Comparison of ENCODE assay signal across 9 cellular contexts in genomic region chr12:62919827-62920226, GRCh38. TPM values are rescaled to one million over a fixed set of nuclear protein-coding genes. Genes with fewer than 3 reads are reported as not detected.
DNase-seq lines count a peak whose midpoint lies in the region; ATAC-seq and TF ChIP-seq lines count a peak whose summit lies in the region.
"Had no signal": no experiment of that assay in that cellular context is flagged by ENCODE, and none has a peak within 500 bp of the region (broad histone marks: within the 10 kb centered on the region; RNA-seq: fewer than 3 reads in every experiment).

No MANE protein-coding gene starts in this region.

- intact Hi-C loops in dorsolateral prefrontal cortex (cut with DNase I) (loop anchor here in 1 of 2 donors (5.0 kb wide), 1 partner anchor 58 kb away; no protein-coding TSS in a partner anchor), gastrocnemius medialis (cut with DNase I; ENCODE audit: low total_unique reads) (no loop called here), sciatic nerve (cut with DNase I) (no loop called here)

- TF ChIP-seq CTCF in HFF-Myc (IDR thresholded peaks at IDR 0.05; ENCODE audit: low read depth, low read length, missing control alignments): no peak
- TF ChIP-seq CTCF in dorsolateral prefrontal cortex (IDR thresholded peaks at IDR 0.05 in 54 of 56, conservative IDR thresholded peaks at IDR 0.05 in 2 of 56; ENCODE audit: low read depth in 1 of 56, partially characterized antibody in 56 of 56): no peak
- no peak for TF ChIP-seq CTCF in gastrocnemius medialis (IDR thresholded peaks at IDR 0.05 in 4 of 5, conservative IDR thresholded peaks at IDR 0.05 in 1 of 5)
- no peak for TF ChIP-seq CTCF in hepatocyte (IDR thresholded peaks at IDR 0.05; ENCODE audit: poor library complexity)

- H4K20me1 ChIP-seq in hepatocyte (ENCODE audit: insufficient read depth, poor library complexity, severe bottlenecking): no peaks in the 10 kb centered on the region

- DNase-seq in HFF-Myc (ENCODE audit: extremely low read depth, low read depth) (peak; percentile 55), NCI-H345 treated with DMSO at 0.1 percent for 48 hours (lab: John Stamatoyannopoulos, UW; ENCODE audit: unreplicated experiment) (peak; percentile 60), dorsolateral prefrontal cortex (peak in 7 of 10 donors; percentile 46 to 74 (median 68)), gastrocnemius medialis (peak; percentile 17 to 56), hepatocyte (ENCODE audit: low spot score) (no peak), sciatic nerve (ENCODE audit: low spot score) (no peak), NOMO-1 treated with DMSO at 0.1 percent for 48 hours (lab: John Stamatoyannopoulos, UW; ENCODE audit: unreplicated experiment) (no peak), H7 (no peak)
- DNase-seq: central memory CD4-positive, alpha-beta T cell had no signal

- peak; percentile 44 to 94 for ATAC-seq in gastrocnemius medialis
- ATAC-seq in sciatic nerve: no peak

- H3K27me3 ChIP-seq in dorsolateral prefrontal cortex: no peaks in the 10 kb centered on the region
- H3K27me3 ChIP-seq in gastrocnemius medialis: no peaks in the 10 kb centered on the region
- no peaks in the 10 kb centered on the region for H3K27me3 ChIP-seq in hepatocyte
- no peaks in the 10 kb centered on the region for H3K27me3 ChIP-seq in H7 (ENCODE audit: control insufficient read depth, insufficient read depth, low read length)

- TF ChIP-seq POLR2A in gastrocnemius medialis (IDR thresholded peaks at IDR 0.05): no peak

- H3K4me2 ChIP-seq in hepatocyte: no peak overlapping the region

- H3K36me3 ChIP-seq in gastrocnemius medialis: no peaks in the 10 kb centered on the region
- no peaks in the 10 kb centered on the region for H3K36me3 ChIP-seq in hepatocyte (replicated peaks; ENCODE audit: insufficient read depth, low read depth)
- H3K36me3 ChIP-seq in H7 (replicated peaks; ENCODE audit: control insufficient read depth, insufficient read depth, low read length): no peaks in the 10 kb centered on the region

- peaks cover 0 to 28% of the 10 kb centered on the region in 2 donors for H3K4me1 ChIP-seq in gastrocnemius medialis
- peaks cover 14% of the 10 kb centered on the region for H3K4me1 ChIP-seq in hepatocyte (ENCODE audit: insufficient read depth)

- H3K27ac ChIP-seq in dorsolateral prefrontal cortex: peak overlapping the region in 58 of 59 donors; percentile 48 to 97 (median 92)
- peak overlapping the region in 1 of 4 donors; percentile 64 for H3K27ac ChIP-seq in gastrocnemius medialis
- no peak overlapping the region for H3K27ac ChIP-seq in hepatocyte

- 70% methylated on average over 2 of the region's 2 CpGs for WGBS in hepatocyte (ENCODE audit: low lambda C conversion rate, missing lambda C conversion rate)

- in situ Hi-C loops in gastrocnemius medialis (cut with MboI; ENCODE audit: low sequenced_read_pairs in 4 of 4): no loop called here

- H2AFZ ChIP-seq in hepatocyte: no peak overlapping the region

- peaks cover 69% of the 10 kb centered on the region for H3K79me2 ChIP-seq in hepatocyte

- no peaks in the 10 kb centered on the region for H3K9me3 ChIP-seq in gastrocnemius medialis
- H3K9me3 ChIP-seq in hepatocyte (ENCODE audit: low read depth): no peaks in the 10 kb centered on the region

- H3K4me3 ChIP-seq in HFF-Myc (replicated peaks; ENCODE audit: low read depth, low read length) (no peak overlapping the region), dorsolateral prefrontal cortex (peak overlapping the region in 5 of 59 donors; percentile 4 to 23 (median 6)), gastrocnemius medialis (no peak overlapping the region), hepatocyte (no peak overlapping the region), H7 (ENCODE audit: insufficient read depth, low read depth, low read length) (no peak overlapping the region)

- H3K9me2 ChIP-seq in hepatocyte (replicated peaks; ENCODE audit: insufficient read depth): no peaks in the 10 kb centered on the region

RNA-seq across cellular contexts. Expression of gene PPM1H, which starts 15.1 kb away (rescaled TPM):
- 10 to 100 TPM; 33.6 to 75.1 (median 58.9) TPM for total RNA-seq in dorsolateral prefrontal cortex
- 1 to 10 TPM in 2 of 4 donors, under 1 TPM in 2; 0.46 to 3.4 (median 1.3) TPM for total RNA-seq in gastrocnemius medialis
- total RNA-seq in hepatocyte: 19.6 and 21.8 TPM in 2 replicates
- polyA plus RNA-seq in hepatocyte: 9.2 TPM in 2 replicates
- total RNA-seq in sciatic nerve: 12.3 TPM
- total RNA-seq in H7 (2014; rRNA removed; shearing (Covaris generic)): 17.0 and 26.7 TPM in 2 replicates

Comparison
In these comparisons a context has a peak if more than half of its experiments do, and no peak if none do; other contexts are left out.
1. DNase-seq: peak in HFF-Myc (single experiment), NCI-H345 treated with DMSO at 0.1 percent for 48 hours (single experiment), dorsolateral prefrontal cortex (7 of 10) and gastrocnemius medialis (2 of 2); none in hepatocyte (single experiment), sciatic nerve (single experiment), NOMO-1 treated with DMSO at 0.1 percent for 48 hours (single experiment) and H7 (single experiment).